In genomic region chr6:27161115-27161514, GRCh38 we compare ENCODE assay signal across 14 cellular contexts.
"Had no signal": no experiment of that assay in that cellular context is flagged by ENCODE, and none has a peak within 500 bp of the region (broad histone marks: within the 10 kb centered on the region; RNA-seq: fewer than 3 reads in every experiment).

No MANE protein-coding gene starts in this region.

- ATAC-seq: activated CD8-positive, alpha-beta T cell treated with anti-CD3 and anti-CD28 coated beads, Interleukin-2, amount 10 ng/mL, durations not matched to agents 7 days and 5 days; lower lobe of right lung; right cardiac atrium; T-cell had no signal

- H3K79me2 ChIP-seq: hepatocyte had no signal

- H3K27ac ChIP-seq: hepatocyte, lower lobe of right lung, neutrophil had no signal

- DNase-seq: activated CD4-positive, alpha-beta T cell treated with anti-CD3 and anti-CD28 coated beads for 48 hours; activated CD8-positive, alpha-beta T cell treated with anti-CD3 and anti-CD28 coated beads, Interleukin-2, amount 10 ng/mL, durations not matched to agents 7 days and 5 days; activated effector memory CD4-positive, alpha-beta T cell treated with Interleukin-2 at 50 U/mL for 16 hours; activated naive CD8-positive, alpha-beta T cell treated with anti-CD3 and anti-CD28 coated beads for 36 hours; cerebellar nuclear complex; endodermal cell; lower lobe of right lung; midbrain; right cardiac atrium; T-cell had no signal

- H3K36me3 Mint-ChIP-seq: activated naive CD8-positive, alpha-beta T cell treated with anti-CD3 and anti-CD28 coated beads for 36 hours; immature natural killer cell; T-cell had no signal

- H3K27me3 ChIP-seq: hepatocyte had no signal

- H3K27ac Mint-ChIP-seq: activated CD8-positive, alpha-beta T cell treated with anti-CD3 and anti-CD28 coated beads, Interleukin-2, amount 10 ng/mL, durations not matched to agents 7 days and 5 days; endodermal cell had no signal

- H3K9me3 Mint-ChIP-seq: activated naive CD8-positive, alpha-beta T cell treated with anti-CD3 and anti-CD28 coated beads for 36 hours; endodermal cell; immature natural killer cell; T-cell had no signal

- H3K36me3 ChIP-seq: lower lobe of right lung, neutrophil had no signal

- H3K4me3 Mint-ChIP-seq: activated CD8-positive, alpha-beta T cell treated with anti-CD3 and anti-CD28 coated beads, Interleukin-2, amount 10 ng/mL, durations not matched to agents 7 days and 5 days; endodermal cell; immature natural killer cell; T-cell had no signal

- H3K4me3 ChIP-seq: hepatocyte, lower lobe of right lung, smooth muscle cell had no signal

- H3K4me2 ChIP-seq: hepatocyte, smooth muscle cell had no signal

- H3K27me3 Mint-ChIP-seq: activated naive CD8-positive, alpha-beta T cell treated with anti-CD3 and anti-CD28 coated beads for 36 hours; T-cell had no signal

- H2AFZ ChIP-seq: hepatocyte had no signal

- H3K9me3 ChIP-seq: lower lobe of right lung, neutrophil had no signal
